In the genomic region with DNA sequence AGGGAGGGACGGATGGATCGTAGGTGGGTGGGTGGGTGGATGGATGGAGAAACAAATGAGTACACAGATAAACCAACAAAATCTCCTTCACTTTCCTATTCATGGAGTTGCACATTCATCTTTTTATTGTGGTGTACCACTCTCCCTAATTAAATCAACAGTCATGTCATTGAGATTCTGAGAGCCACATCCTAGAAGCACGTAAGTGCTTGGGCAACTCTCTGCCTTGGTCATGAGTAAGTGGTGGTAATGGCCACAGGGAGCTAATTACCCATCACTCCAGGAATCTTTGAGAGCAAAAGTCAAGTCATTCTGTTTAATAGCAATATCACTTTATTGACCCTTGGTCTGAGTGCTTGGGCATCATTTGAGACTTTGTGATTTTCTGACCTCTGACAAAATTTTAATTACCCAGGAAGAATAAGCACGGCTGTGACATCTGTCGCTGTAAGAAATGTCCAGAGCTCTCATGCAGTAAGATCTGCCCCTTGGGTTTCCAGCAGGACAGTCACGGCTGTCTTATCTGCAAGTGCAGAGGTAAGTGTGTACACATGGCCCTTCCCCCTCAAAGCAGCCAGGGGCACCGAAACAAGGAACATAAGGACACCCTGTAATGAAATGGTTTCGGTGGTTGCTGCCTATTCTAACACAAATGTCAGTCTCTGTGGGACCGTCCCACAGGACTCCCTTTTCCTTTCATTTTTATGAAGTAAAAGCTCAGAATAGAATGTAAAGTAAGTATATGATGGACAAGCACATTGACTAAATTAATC, we compare ENCODE assay signal across 1 cellular context.
TF ChIP-seq lines count a peak whose summit lies in the region.

No MANE protein-coding gene starts in this region.

TF ChIP-seq in IMR-90, 13 proteins besides CTCF, POLR2A, EP300 and RAD21 (continued from another document):
- TF ChIP-seq, protein P1, sequence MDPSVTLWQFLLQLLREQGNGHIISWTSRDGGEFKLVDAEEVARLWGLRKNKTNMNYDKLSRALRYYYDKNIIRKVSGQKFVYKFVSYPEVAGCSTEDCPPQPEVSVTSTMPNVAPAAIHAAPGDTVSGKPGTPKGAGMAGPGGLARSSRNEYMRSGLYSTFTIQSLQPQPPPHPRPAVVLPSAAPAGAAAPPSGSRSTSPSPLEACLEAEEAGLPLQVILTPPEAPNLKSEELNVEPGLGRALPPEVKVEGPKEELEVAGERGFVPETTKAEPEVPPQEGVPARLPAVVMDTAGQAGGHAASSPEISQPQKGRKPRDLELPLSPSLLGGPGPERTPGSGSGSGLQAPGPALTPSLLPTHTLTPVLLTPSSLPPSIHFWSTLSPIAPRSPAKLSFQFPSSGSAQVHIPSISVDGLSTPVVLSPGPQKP (IDR thresholded peaks at IDR 0.05; ENCODE audit: borderline replicate concordance, low read depth, low read length) = no peak
- TF ChIP-seq MXI1 (IDR thresholded peaks at IDR 0.05; ENCODE audit: borderline replicate concordance, low read depth, low read length) (no peak), MAFK (IDR thresholded peaks at IDR 0.05; ENCODE audit: low read depth, low read length) (no peak)
- TF ChIP-seq, protein P2, sequence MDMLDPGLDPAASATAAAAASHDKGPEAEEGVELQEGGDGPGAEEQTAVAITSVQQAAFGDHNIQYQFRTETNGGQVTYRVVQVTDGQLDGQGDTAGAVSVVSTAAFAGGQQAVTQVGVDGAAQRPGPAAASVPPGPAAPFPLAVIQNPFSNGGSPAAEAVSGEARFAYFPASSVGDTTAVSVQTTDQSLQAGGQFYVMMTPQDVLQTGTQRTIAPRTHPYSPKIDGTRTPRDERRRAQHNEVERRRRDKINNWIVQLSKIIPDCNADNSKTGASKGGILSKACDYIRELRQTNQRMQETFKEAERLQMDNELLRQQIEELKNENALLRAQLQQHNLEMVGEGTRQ (IDR thresholded peaks at IDR 0.05; ENCODE audit: low read depth, low read length) = no peak
